ENCODE assay signal across 2 cellular contexts in genomic region chr13:28659611-28659970, GRCh38.
TF ChIP-seq lines count a peak whose summit lies in the region.

No MANE protein-coding gene starts in this region.

TF ChIP-seq in H1, 55 proteins besides CTCF, POLR2A, EP300 and RAD21:
- TF ChIP-seq CEBPB (IDR thresholded peaks at IDR 0.05; ENCODE audit: low read depth, low read length) (no peak), SIRT6 (IDR thresholded peaks at IDR 0.05; ENCODE audit: low read length) (no peak), TEAD4 (IDR thresholded peaks at IDR 0.05; ENCODE audit: low read depth, low read length) (no peak), RFX5 (IDR thresholded peaks at IDR 0.05; ENCODE audit: borderline replicate concordance, low read depth, low read length) (no peak), BCL11A (IDR thresholded peaks at IDR 0.05; ENCODE audit: low read depth in 2 of 2, low read length in 2 of 2) (no peak), GABPA (IDR thresholded peaks at IDR 0.05; ENCODE audit: borderline replicate concordance, insufficient read depth, low read length) (no peak), PHF8 (conservative IDR thresholded peaks at IDR 0.05; ENCODE audit: low read depth, low read length) (no peak), RNF2 (IDR thresholded peaks at IDR 0.05; ENCODE audit: borderline replicate concordance, low read depth, low read length, missing control alignments, poor library complexity, severe bottlenecking) (no peak), MAFK (IDR thresholded peaks at IDR 0.05; ENCODE audit: low read depth, low read length) (no peak), ASH2L (IDR thresholded peaks at IDR 0.05; ENCODE audit: low read length) (no peak), TAF7 (optimal IDR thresholded peaks at IDR 0.05; ENCODE audit: borderline replicate concordance, low read depth, low read length) (no peak), ZNF274 (IDR thresholded peaks at IDR 0.05; ENCODE audit: borderline replicate concordance, extremely low read depth, low read length) (no peak), SP2 (IDR thresholded peaks at IDR 0.05; ENCODE audit: low read length) (no peak), SP1 (IDR thresholded peaks at IDR 0.05; ENCODE audit: low read depth, low read length) (no peak), BACH1 (IDR thresholded peaks at IDR 0.05; ENCODE audit: low read length) (no peak), NANOG (IDR thresholded peaks at IDR 0.05; ENCODE audit: insufficient read depth, low read depth, low read length, poor library complexity, severe bottlenecking) (no peak), JUND (IDR thresholded peaks at IDR 0.05; ENCODE audit: low read length) (no peak), TAF1 (IDR thresholded peaks at IDR 0.05; ENCODE audit: low read depth, low read length) (no peak)
- TF ChIP-seq, protein P1, sequence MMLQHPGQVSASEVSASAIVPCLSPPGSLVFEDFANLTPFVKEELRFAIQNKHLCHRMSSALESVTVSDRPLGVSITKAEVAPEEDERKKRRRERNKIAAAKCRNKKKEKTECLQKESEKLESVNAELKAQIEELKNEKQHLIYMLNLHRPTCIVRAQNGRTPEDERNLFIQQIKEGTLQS (IDR thresholded peaks at IDR 0.05; ENCODE audit: insufficient read depth, low read depth, low read length) = no peak

TF ChIP-seq in neural cell, 6 proteins besides CTCF, POLR2A, EP300 and RAD21:
- no peak for TF ChIP-seq MXI1 (conservative IDR thresholded peaks at IDR 0.05; ENCODE audit: poor library complexity, severe bottlenecking)
- TF ChIP-seq POLR2AphosphoS5 (IDR thresholded peaks at IDR 0.05) = no peak
- TF ChIP-seq TAF1 (IDR thresholded peaks at IDR 0.05; ENCODE audit: low read depth) = no peak
- TF ChIP-seq SMC3 (conservative IDR thresholded peaks at IDR 0.05; ENCODE audit: poor library complexity) = no peak
- TF ChIP-seq, protein P2, sequence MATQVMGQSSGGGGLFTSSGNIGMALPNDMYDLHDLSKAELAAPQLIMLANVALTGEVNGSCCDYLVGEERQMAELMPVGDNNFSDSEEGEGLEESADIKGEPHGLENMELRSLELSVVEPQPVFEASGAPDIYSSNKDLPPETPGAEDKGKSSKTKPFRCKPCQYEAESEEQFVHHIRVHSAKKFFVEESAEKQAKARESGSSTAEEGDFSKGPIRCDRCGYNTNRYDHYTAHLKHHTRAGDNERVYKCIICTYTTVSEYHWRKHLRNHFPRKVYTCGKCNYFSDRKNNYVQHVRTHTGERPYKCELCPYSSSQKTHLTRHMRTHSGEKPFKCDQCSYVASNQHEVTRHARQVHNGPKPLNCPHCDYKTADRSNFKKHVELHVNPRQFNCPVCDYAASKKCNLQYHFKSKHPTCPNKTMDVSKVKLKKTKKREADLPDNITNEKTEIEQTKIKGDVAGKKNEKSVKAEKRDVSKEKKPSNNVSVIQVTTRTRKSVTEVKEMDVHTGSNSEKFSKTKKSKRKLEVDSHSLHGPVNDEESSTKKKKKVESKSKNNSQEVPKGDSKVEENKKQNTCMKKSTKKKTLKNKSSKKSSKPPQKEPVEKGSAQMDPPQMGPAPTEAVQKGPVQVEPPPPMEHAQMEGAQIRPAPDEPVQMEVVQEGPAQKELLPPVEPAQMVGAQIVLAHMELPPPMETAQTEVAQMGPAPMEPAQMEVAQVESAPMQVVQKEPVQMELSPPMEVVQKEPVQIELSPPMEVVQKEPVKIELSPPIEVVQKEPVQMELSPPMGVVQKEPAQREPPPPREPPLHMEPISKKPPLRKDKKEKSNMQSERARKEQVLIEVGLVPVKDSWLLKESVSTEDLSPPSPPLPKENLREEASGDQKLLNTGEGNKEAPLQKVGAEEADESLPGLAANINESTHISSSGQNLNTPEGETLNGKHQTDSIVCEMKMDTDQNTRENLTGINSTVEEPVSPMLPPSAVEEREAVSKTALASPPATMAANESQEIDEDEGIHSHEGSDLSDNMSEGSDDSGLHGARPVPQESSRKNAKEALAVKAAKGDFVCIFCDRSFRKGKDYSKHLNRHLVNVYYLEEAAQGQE (IDR thresholded peaks at IDR 0.05; ENCODE audit: borderline replicate concordance) = no peak
- TF ChIP-seq EZH2 (IDR thresholded peaks at IDR 0.05; ENCODE audit: borderline replicate concordance, insufficient read depth, low read length, poor library complexity, severe bottlenecking) = no peak
TF ChIP-seq in neural cell: peak in this region for 0.
